ENCODE assay signal across 8 cellular contexts in the genomic region with DNA sequence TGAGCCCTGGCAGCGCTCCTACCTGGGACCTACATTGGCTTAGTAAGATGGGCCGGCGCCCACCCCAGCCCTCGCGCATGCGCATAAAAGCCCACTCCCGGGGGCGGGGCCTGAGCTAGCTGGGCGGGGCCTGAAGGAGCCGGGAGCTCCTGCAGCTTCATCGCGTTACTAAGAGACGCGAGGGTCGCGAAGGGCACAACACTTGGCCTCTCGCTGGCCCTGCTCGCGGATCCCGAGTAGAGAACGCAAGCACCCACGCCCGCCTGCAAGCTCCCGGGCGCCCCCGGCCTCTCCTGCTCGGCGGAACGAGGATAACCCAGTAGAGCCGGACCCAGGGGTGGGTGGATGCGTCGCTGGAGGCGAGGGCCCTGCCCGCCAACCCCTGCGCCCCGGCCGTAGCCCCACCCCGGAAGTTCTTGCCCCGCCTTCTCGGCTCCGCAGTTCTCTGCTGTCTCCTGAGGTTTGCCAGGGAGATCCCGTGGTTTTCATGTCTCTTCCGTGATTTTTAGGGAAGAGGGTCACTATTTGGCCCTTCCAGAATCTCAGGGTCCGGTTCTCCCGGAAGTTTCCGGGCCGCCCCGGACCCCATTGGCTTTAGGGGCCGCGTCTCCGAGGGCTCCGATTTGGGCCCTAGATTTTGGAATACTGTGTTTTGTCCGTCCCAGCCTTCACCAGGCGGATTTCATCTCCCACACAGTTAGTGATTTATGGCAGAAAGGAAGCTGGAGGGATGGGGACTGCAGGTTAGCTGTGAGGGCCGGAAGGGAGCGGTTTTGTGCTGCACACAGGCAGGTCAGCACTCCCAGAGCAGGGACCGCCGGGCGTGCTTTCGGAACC. TPM values are rescaled to one million over a fixed set of nuclear protein-coding genes. Genes with fewer than 3 reads are reported as not detected.
A peak's percentile ranks its signal among the peaks of the same experiment; 100 is the strongest.
DNase-seq lines count a peak whose midpoint lies in the region; ATAC-seq and TF ChIP-seq lines count a peak whose summit lies in the region.

TSS of gene MEIG1 (plus strand) at position 168 of the 837 bp plus-strand sequence. CDS start 7,081 bp downstream, outside the sequence.

- peak within 1 kb of the TSS; percentile 98 for H3K4me2 ChIP-seq in PC-9

- no peaks in the 10 kb centered on the region for H3K9me2 ChIP-seq in PC-9 (ENCODE audit: insufficient read depth)

- H3K79me2 ChIP-seq in PC-9 (ENCODE audit: low read depth): 0 out of 2 replicates have a peak, but pooled peaks cover 4% of the 10 kb centered on the region

- H2AFZ ChIP-seq in PC-9: peak within 1 kb of the TSS; percentile 99

- H3K27me3 ChIP-seq in PC-9 (ENCODE audit: insufficient read depth, low read depth) (no peaks in the 10 kb centered on the region), esophagus muscularis mucosa (no peaks in the 10 kb centered on the region), muscle layer of duodenum (ENCODE audit: low read depth, low read length) (no peaks in the 10 kb centered on the region)

- whole genome bisulfite sequencing in esophagus muscularis mucosa: under 1% methylated on average over 25 of the region's 60 CpGs

- no TSS peak for BruUV-seq in PC-9 (replicated peaks; lab: Mats Ljungman, UMichigan)

- intact Hi-C loops in PC-9 (cut with micrococcal nuclease; ENCODE audit: unreplicated experiment) (loop anchor here (5.0 to 10.0 kb wide), 2 partner anchors 208 to 465 kb away; partner anchors contain the start of gene NMT2), esophagus muscularis mucosa (cut with DNase I) (loop anchor here (5.0 kb wide), 2 partner anchors 122 to 208 kb away; partner anchors contain the start of genes CDNF, HSPA14, MSANTD7 and NMT2)

- H3K4me1 ChIP-seq in PC-9 (replicated peaks; ENCODE audit: insufficient read depth) (peaks cover 11% of the 10 kb centered on the region), esophagus muscularis mucosa (peaks cover 10 to 19% (median 17%) of the 10 kb centered on the region in 4 donors), muscle layer of duodenum (ENCODE audit: control insufficient read depth in 1 of 2, insufficient read depth in 2 of 2, low read length in 2 of 2) (peaks cover 3 to 6% of the 10 kb centered on the region in 2 donors)

- H4K20me1 ChIP-seq in PC-9 (ENCODE audit: insufficient read depth): no peaks in the 10 kb centered on the region

- CTCF ChIA-PET in PC-9 (lab: Charles Lee): no interaction called here

- peak within 1 kb of the TSS; percentile 97 for H3K27ac ChIP-seq in PC-9
- H3K27ac ChIP-seq in esophagus muscularis mucosa (replicated peaks in 1 of 4): peak within 1 kb of the TSS; percentile 89 to 96 (median 94)
- H3K27ac ChIP-seq in muscle layer of duodenum (ENCODE audit: low read length): peak within 1 kb of the TSS; percentile 97

- H3K4me3 ChIP-seq in PC-9 (peak within 1 kb of the TSS; percentile 97), esophagus muscularis mucosa (peak within 1 kb of the TSS; percentile 72 to 86 (median 80)), muscle layer of duodenum (ENCODE audit: low read depth in 1 of 2, low read length in 2 of 2) (peak within 1 kb of the TSS; percentile 77 to 91)

- peak; percentile 81 for ATAC-seq in GM21723 (IDR thresholded peaks at IDR 0.05; ENCODE audit: unreplicated experiment)

- TF ChIP-seq CTCF in PC-9 (conservative IDR thresholded peaks at IDR 0.05): no peak
- no peak for TF ChIP-seq CTCF in esophagus muscularis mucosa (IDR thresholded peaks at IDR 0.05)

- H3K36me3 ChIP-seq in PC-9 (ENCODE audit: low read depth) (no peaks in the 10 kb centered on the region), esophagus muscularis mucosa (no peaks in the 10 kb centered on the region), muscle layer of duodenum (ENCODE audit: control insufficient read depth in 1 of 2, insufficient read depth in 2 of 2, low read length in 2 of 2) (no peaks in the 10 kb centered on the region)

- TF ChIP-seq EP300 in esophagus muscularis mucosa (IDR thresholded peaks at IDR 0.05): no peak

- H3K9me3 ChIP-seq in PC-9 (ENCODE audit: insufficient read depth, low read depth): no peaks in the 10 kb centered on the region
- H3K9me3 ChIP-seq in esophagus muscularis mucosa: no peaks in the 10 kb centered on the region
- no peaks in the 10 kb centered on the region for H3K9me3 ChIP-seq in muscle layer of duodenum (ENCODE audit: control insufficient read depth in 1 of 2, low read length in 2 of 2)

- POLR2A ChIA-PET in PC-9 (lab: Charles Lee; ENCODE audit: unreplicated experiment): interaction anchor here (0.5 to 0.7 kb wide), 6 partner anchors 102 to 577 kb away, joined by 3 to 6 read pairs (median 3); partner anchors contain the start of genes CDNF, HSPA14 and MSANTD7

- peak; percentile 5 for TF ChIP-seq POLR2A in esophagus muscularis mucosa (IDR thresholded peaks at IDR 0.05; ENCODE audit: low read depth)

- DNase-seq in DMS53 treated with DMSO at 0.1 percent for 48 hours (lab: John Stamatoyannopoulos, UW; ENCODE audit: unreplicated experiment) (peak; percentile 96), KBM-7 (peak; percentile 95), PC-9 (peak; percentile 73 to 96), esophagus muscularis mucosa (ENCODE audit: extremely low spot score) (peak; percentile 98)
- DNase-seq in activated T-cell treated with anti-CD3 and anti-CD28 coated beads, Interleukin-2, amount 50 U/mL, for 48 hours: peak; percentile 99 to 100
- DNase-seq in stimulated activated CD8-positive, alpha-beta memory T cell treated with anti-CD3 and anti-CD28 coated beads, Interleukin-7, amount 100 ng/mL, for 24 hours (ENCODE audit: low read depth): peak; percentile 96

- H3F3A ChIP-seq in PC-9 (ENCODE audit: insufficient read depth, low read depth): peaks cover 27% of the 10 kb centered on the region

- in situ Hi-C loops in KBM-7 (cut with MboI; ENCODE audit: low pct_unique_long_range_greater_than_20kb, low sequenced_read_pairs): no loop called here

RNA-seq across cellular contexts. Expression of gene MEIG1, which starts in this region (rescaled TPM):
- total RNA-seq in PC-9 (2021): 1.8 and 4.1 TPM in 2 replicates
- total RNA-seq in esophagus muscularis mucosa: not detected

Comparison
In these comparisons a context has a peak if more than half of its experiments do, and no peak if none do; other contexts are left out.
1. Peak in every context shown above with its lines: DNase-seq, ATAC-seq, H3K4me3 ChIP-seq and H3K27ac ChIP-seq.
2. Peak in DNase-seq, H3K4me3 ChIP-seq and H3K27ac ChIP-seq in esophagus muscularis mucosa; RNA of the gene not detected or under 1 TPM.